10 cellular contexts compared by ENCODE assay signal in the genomic region with DNA sequence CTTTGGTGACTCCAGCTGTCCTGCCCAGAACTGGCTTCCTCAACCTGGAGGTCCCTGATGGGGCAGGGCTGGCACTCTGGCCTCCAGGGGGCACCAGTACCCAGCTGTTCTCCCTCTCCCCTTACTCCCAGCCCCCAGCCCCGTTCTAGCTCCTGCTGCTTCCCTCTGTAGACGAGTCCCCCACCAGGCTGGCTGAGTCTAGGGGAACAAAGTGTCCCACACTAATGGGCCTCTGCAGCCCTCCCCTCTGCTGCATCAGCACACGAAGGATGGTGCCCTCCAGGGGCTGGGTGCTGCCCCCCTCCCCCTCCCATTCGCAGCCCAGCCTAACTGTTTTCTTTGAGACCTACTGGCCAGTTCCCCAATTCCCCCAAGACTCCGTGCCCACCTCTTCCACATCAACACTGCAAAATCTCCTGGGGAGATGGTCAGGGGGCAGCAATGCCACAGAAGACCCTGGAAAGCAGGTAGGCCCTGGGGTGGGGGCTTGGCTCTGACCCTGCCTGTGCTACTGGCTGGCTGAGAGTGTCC. TPM values are rescaled to one million over a fixed set of nuclear protein-coding genes. Genes with fewer than 3 reads are reported as not detected.
DNase-seq lines count a peak whose midpoint lies in the region; TF ChIP-seq lines count a peak whose summit lies in the region.
"Had no signal": no experiment of that assay in that cellular context is flagged by ENCODE, and none has a peak within 500 bp of the region (broad histone marks: within the 10 kb centered on the region; RNA-seq: fewer than 3 reads in every experiment).

No MANE protein-coding gene starts in this region.

- BruUV-seq in OCI-LY7 (replicated peaks; lab: Mats Ljungman, UMichigan) = no TSS peak

- intact Hi-C loops in OCI-LY7 (cut with micrococcal nuclease; ENCODE audit: unreplicated experiment) = loop anchor here (1.0 kb wide), 1 partner anchor 64 kb away; no protein-coding TSS in a partner anchor

- CTCF ChIA-PET in OCI-LY7 (lab: Charles Lee; ENCODE audit: unreplicated experiment) = interaction anchor here (0.5 kb wide), 1 partner anchor 132 kb away, joined by 3 read pairs; no protein-coding TSS in a partner anchor

- DNase-seq in AG09309 (ENCODE audit: low read depth) (no peak), GM12864 (ENCODE audit: low read depth) (no peak), OCI-LY7 (ENCODE audit: low spot score) (peak; percentile 29), fibroblast of pulmonary artery (ENCODE audit: low read depth) (no peak), globus pallidus (ENCODE audit: low spot score) (no peak), SW480 (ENCODE audit: low spot score) (no peak), NCI-H345 treated with DMSO at 0.1 percent for 48 hours (lab: John Stamatoyannopoulos, UW; ENCODE audit: unreplicated experiment) (no peak)
- DNase-seq in activated CD4-positive, CD25-positive, alpha-beta regulatory T cell treated with anti-CD3 and anti-CD28 coated beads, Interleukin-2, amount 50 U/mL, for 72 hours = no peak

- TF ChIP-seq CTCF in AG09309 (IDR thresholded peaks at IDR 0.05; ENCODE audit: control insufficient read depth, insufficient read depth, low read depth, low read length, missing control alignments) = peak; percentile 53
- TF ChIP-seq CTCF in GM12864 (IDR thresholded peaks at IDR 0.05; ENCODE audit: low read depth, low read length, missing control alignments) = peak; percentile 36
- peak; percentile 76 for TF ChIP-seq CTCF in OCI-LY7 (conservative IDR thresholded peaks at IDR 0.05; ENCODE audit: low read length)
- TF ChIP-seq CTCF in fibroblast of pulmonary artery (IDR thresholded peaks at IDR 0.05; ENCODE audit: low read length, missing control alignments) = peak; percentile 47

- H3K79me2 ChIP-seq in OCI-LY7 (ENCODE audit: insufficient read depth, low read depth, low read length) = no peaks in the 10 kb centered on the region

- H3K27ac ChIP-seq in OCI-LY7 (ENCODE audit: low read depth, low read length, poor library complexity, severe bottlenecking) = no peak overlapping the region
- H3K27ac ChIP-seq: pancreas had no signal

- POLR2A ChIA-PET in OCI-LY7 (lab: Charles Lee) = no interaction called here

- H2AFZ ChIP-seq in OCI-LY7 (ENCODE audit: low read length) = no peak overlapping the region

- no peak overlapping the region for H3K4me2 ChIP-seq in OCI-LY7 (ENCODE audit: low read length)

- H3K36me3 ChIP-seq in OCI-LY7 (ENCODE audit: insufficient read depth, low read length) = no peaks in the 10 kb centered on the region
- H3K36me3 ChIP-seq: pancreas had no signal

- no peaks in the 10 kb centered on the region for H3K9me3 ChIP-seq in OCI-LY7 (ENCODE audit: low read length)
- H3K9me3 ChIP-seq: pancreas had no signal

- no peaks in the 10 kb centered on the region for H3K4me1 ChIP-seq in OCI-LY7 (ENCODE audit: insufficient read depth, low read length, poor library complexity, severe bottlenecking)
- H3K4me1 ChIP-seq: pancreas had no signal

- no peaks in the 10 kb centered on the region for H3K9me2 ChIP-seq in OCI-LY7 (ENCODE audit: insufficient read depth, low read length)

- no peaks in the 10 kb centered on the region for H4K20me1 ChIP-seq in OCI-LY7 (ENCODE audit: insufficient read depth, low read length)

- H3K4me3 ChIP-seq in AG09309 (ENCODE audit: control insufficient read depth, low read depth, low read length) (no peak overlapping the region), GM12864 (ENCODE audit: low read depth, low read length) (no peak overlapping the region), OCI-LY7 (ENCODE audit: low read depth, low read length, poor library complexity, severe bottlenecking) (no peak overlapping the region), fibroblast of pulmonary artery (replicated peaks; ENCODE audit: low read depth, low read length) (no peak overlapping the region)
- H3K4me3 ChIP-seq: pancreas had no signal

RNA-seq across cellular contexts. Expression of gene RHCG, which starts 4.2 kb away (rescaled TPM):
- not detected in 2 replicates for total RNA-seq in OCI-LY7 (2014; rRNA removed; shearing (Covaris generic))
- not detected in 2 replicates for total RNA-seq in OCI-LY7 (2022)
- total RNA-seq: activated T-helper 1 cell treated with anti-CD3 and anti-CD28 coated beads, Interleukin-12 subunit alpha, Interleukin-12 subunit beta, Interleukin-2, Interleukin-4 antibody, amounts not matched to agents 30 ng/mL and 10 ng/mL and 1 ng/mL, durations not matched to agents 14 hours and 24 hours and 36 hours had no signal
